ENCODE assay signal across 13 cellular contexts in genomic region chr3:3110749-3111361, GRCh38. TPM values are rescaled to one million over a fixed set of nuclear protein-coding genes. Genes with fewer than 3 reads are reported as not detected.
DNase-seq lines count a peak whose midpoint lies in the region; ATAC-seq lines count a peak whose summit lies in the region.
"Had no signal": no experiment of that assay in that cellular context is flagged by ENCODE, and none has a peak within 500 bp of the region (broad histone marks: within the 10 kb centered on the region; RNA-seq: fewer than 3 reads in every experiment).

No MANE protein-coding gene starts in this region.

- H3K79me1 ChIP-seq in mesenchymal stem cell (replicated peaks; ENCODE audit: low read length, poor library complexity, severe bottlenecking): no peaks in the 10 kb centered on the region

- H4K91ac ChIP-seq in mesenchymal stem cell (ENCODE audit: low read length): no peak overlapping the region

- no peak overlapping the region for H2AFZ ChIP-seq in mesenchymal stem cell (ENCODE audit: low read depth, low read length)

- H3K36me3 ChIP-seq in mesenchymal stem cell (ENCODE audit: control insufficient read depth in 1 of 2, insufficient read depth in 2 of 2, low read depth in 1 of 2, low read length in 2 of 2): no peaks in the 10 kb centered on the region

- H2BK15ac ChIP-seq in mesenchymal stem cell (ENCODE audit: low read depth, poor library complexity, severe bottlenecking): no peak overlapping the region

- H3K9me3 ChIP-seq in mesenchymal stem cell (ENCODE audit: control insufficient read depth, low read length): no peaks in the 10 kb centered on the region

- H3K4me3 ChIP-seq in mesenchymal stem cell (ENCODE audit: insufficient read depth in 1 of 2, low read depth in 1 of 2, low read length in 2 of 2): no peak overlapping the region
- H3K4me3 ChIP-seq: lung had no signal

- no peaks in the 10 kb centered on the region for H3K27me3 ChIP-seq in mesenchymal stem cell (ENCODE audit: control insufficient read depth in 1 of 2, insufficient read depth in 1 of 2, low read length in 2 of 2)

- no peak overlapping the region for H3K4me2 ChIP-seq in mesenchymal stem cell (ENCODE audit: low read length, poor library complexity, severe bottlenecking)

- 88% methylated on average over 6 of the region's 7 CpGs for WGBS in mesenchymal stem cell

- H3K23ac ChIP-seq in mesenchymal stem cell (ENCODE audit: low read length in 2 of 2): no peak overlapping the region

- H2AK5ac ChIP-seq in mesenchymal stem cell (ENCODE audit: low read length, severe bottlenecking): no peak overlapping the region

- H3K4ac ChIP-seq in mesenchymal stem cell (ENCODE audit: low read depth in 1 of 2, low read length in 2 of 2): no peak overlapping the region

- H3K27ac ChIP-seq in mesenchymal stem cell (ENCODE audit: low read length, poor library complexity, severe bottlenecking): no peak overlapping the region

- H3K4me1 ChIP-seq in mesenchymal stem cell (ENCODE audit: control insufficient read depth, insufficient read depth, low read depth, low read length): no peaks in the 10 kb centered on the region

- H3K14ac ChIP-seq in mesenchymal stem cell (ENCODE audit: low read length in 2 of 2): no peak overlapping the region

- peak overlapping the region; percentile 37 for H4K8ac ChIP-seq in mesenchymal stem cell (ENCODE audit: low read length)

- no peak overlapping the region for H2BK5ac ChIP-seq in mesenchymal stem cell (ENCODE audit: low read depth, low read length, poor library complexity, severe bottlenecking)

- no peak overlapping the region for H3K18ac ChIP-seq in mesenchymal stem cell (ENCODE audit: low read depth in 1 of 2, low read length in 2 of 2)

- DNase-seq in Daoy (ENCODE audit: low read depth): peak; percentile 24
- DNase-seq in RPMI8226: peak; percentile 45
- peak; percentile 1 for DNase-seq in mesenchymal stem cell
- DNase-seq in GOT3 (lab: John Stamatoyannopoulos, UW): no peak
- no peak for DNase-seq in NCI-H2107 treated with DMSO at 0.1 percent for 48 hours (lab: John Stamatoyannopoulos, UW; ENCODE audit: unreplicated experiment)
- DNase-seq: activated CD4-positive, alpha-beta T cell treated with anti-CD3 and anti-CD28 coated beads for 1 hour; Kasumi-1; NCI-H226 had no signal

- no peak overlapping the region for H2BK12ac ChIP-seq in mesenchymal stem cell (ENCODE audit: low read length in 2 of 2)

- ATAC-seq in GM21528 (IDR thresholded peaks at IDR 0.05; ENCODE audit: low FRiP score, unreplicated experiment) (peak; percentile 44), HG03565 (IDR thresholded peaks at IDR 0.05; ENCODE audit: unreplicated experiment) (no peak)

- H3K9ac ChIP-seq in mesenchymal stem cell (ENCODE audit: low read length): no peak overlapping the region

- H2BK120ac ChIP-seq in mesenchymal stem cell (ENCODE audit: low read depth, low read length): no peak overlapping the region

RNA-seq across cellular contexts. Expression of gene IL5RA, which starts 0.7 kb away (rescaled TPM):
- total RNA-seq in Daoy (2014; rRNA removed; shearing (Covaris generic)): 0.80 TPM in 1 of 2 replicates, not detected in the other
- 0.07 TPM for polyA plus RNA-seq in mesenchymal stem cell (2013, experiment 1 of 2)
- not detected for polyA plus RNA-seq in mesenchymal stem cell (2013, experiment 2 of 2)
- total RNA-seq: activated T-helper 2 cell treated with anti-CD3 and anti-CD28 coated beads, Interferon-gamma antibody, Interleukin-2, Interleukin-4, amounts not matched to agents 10 μg/mL and 5 μg/mL and 100 μg/mL, durations not matched to agents 14 hours and 24 hours and 36 hours; renal cortical epithelial cell had no signal

RNA-seq across cellular contexts. Expression of gene TRNT1, which starts 15.9 kb away (rescaled TPM):
- 21.8 and 29.6 TPM in 2 replicates for total RNA-seq in Daoy (2014; rRNA removed; shearing (Covaris generic))
- 15.2 TPM for polyA plus RNA-seq in mesenchymal stem cell (2013, experiment 1 of 2)
- 14.8 TPM for polyA plus RNA-seq in mesenchymal stem cell (2013, experiment 2 of 2)

Comparison
In these comparisons a context has a peak if more than half of its experiments do, and no peak if none do; other contexts are left out.
1. DNase-seq: peak in Daoy (single experiment), RPMI8226 (single experiment) and mesenchymal stem cell (single experiment); none in GOT3 (single experiment) and NCI-H2107 treated with DMSO at 0.1 percent for 48 hours (single experiment).